ENCODE assay signal across 15 cellular contexts in genomic region chr19:768424-768823, GRCh38. TPM values are rescaled to one million over a fixed set of nuclear protein-coding genes. Genes with fewer than 3 reads are reported as not detected.
DNase-seq lines count a peak whose midpoint lies in the region; ATAC-seq and TF ChIP-seq lines count a peak whose summit lies in the region.
"Had no signal": no experiment of that assay in that cellular context is flagged by ENCODE, and none has a peak within 500 bp of the region (broad histone marks: within the 10 kb centered on the region; RNA-seq: fewer than 3 reads in every experiment).

No MANE protein-coding gene starts in this region.

- H3K27me3 ChIP-seq in CD4-positive, alpha-beta memory T cell (ENCODE audit: insufficient read depth, low read length), result no peaks in the 10 kb centered on the region
- H3K27me3 ChIP-seq in dorsolateral prefrontal cortex, result no peaks in the 10 kb centered on the region

- peak overlapping the region; percentile 22 for H3K4me3 Mint-ChIP-seq in mesothelial cell of epicardium
- no peak overlapping the region for H3K4me3 Mint-ChIP-seq in CD4-positive, alpha-beta memory T cell
- H3K4me3 Mint-ChIP-seq in stimulated activated naive B cell treated with anti-CD40 and anti-IgM and Interleukin-4, amounts not matched to agents 10 μg/mL and 1 μg/mL and 100 μg/mL, for 72 hours, result no peak overlapping the region
- H3K4me3 Mint-ChIP-seq: activated CD8-positive, alpha-beta memory T cell treated with anti-CD3 and anti-CD28 coated beads, Interleukin-2, amount 10 ng/mL, durations not matched to agents 7 days and 5 days had no signal

- no peak overlapping the region for H3K4me3 ChIP-seq in AG04449 (ENCODE audit: low read depth, low read length)
- H3K4me3 ChIP-seq in CD4-positive, alpha-beta memory T cell (ENCODE audit: low read length in 2 of 2), result no peak overlapping the region
- no peak overlapping the region for H3K4me3 ChIP-seq in dorsolateral prefrontal cortex
- H3K4me3 ChIP-seq: BLaER1, HAP-1 had no signal

- POLR2A ChIA-PET in AG04449 (lab: Yijun Ruan, JAX), result no interaction called here
- POLR2A ChIA-PET in CD4-positive, alpha-beta memory T cell (lab: Charles Lee; ENCODE audit: partially characterized antibody), result no interaction called here

- H3K27me3 Mint-ChIP-seq in mesothelial cell of epicardium (ENCODE audit: low read depth), result no peaks in the 10 kb centered on the region
- H3K27me3 Mint-ChIP-seq in CD4-positive, alpha-beta memory T cell, result peaks cover 4% of the 10 kb centered on the region in 2 donors
- H3K27me3 Mint-ChIP-seq in stimulated activated naive B cell treated with anti-CD40 and anti-IgM and Interleukin-4, amounts not matched to agents 10 μg/mL and 1 μg/mL and 100 μg/mL, for 72 hours, result peaks cover 15 to 25% of the 10 kb centered on the region in 2 donors

- H3K9me3 ChIP-seq in CD4-positive, alpha-beta memory T cell (ENCODE audit: control insufficient read depth in 1 of 2, low read length in 2 of 2), result no peaks in the 10 kb centered on the region
- H3K9me3 ChIP-seq: BLaER1, HAP-1 had no signal

- H3K36me3 Mint-ChIP-seq in mesothelial cell of epicardium, result no peaks in the 10 kb centered on the region
- no peaks in the 10 kb centered on the region for H3K36me3 Mint-ChIP-seq in CD4-positive, alpha-beta memory T cell
- H3K36me3 Mint-ChIP-seq in stimulated activated naive B cell treated with anti-CD40 and anti-IgM and Interleukin-4, amounts not matched to agents 10 μg/mL and 1 μg/mL and 100 μg/mL, for 72 hours, result no peaks in the 10 kb centered on the region
- H3K36me3 Mint-ChIP-seq: activated CD8-positive, alpha-beta memory T cell treated with anti-CD3 and anti-CD28 coated beads, Interleukin-2, amount 10 ng/mL, durations not matched to agents 7 days and 5 days had no signal

- peak; percentile 45 for DNase-seq in AG04449 (ENCODE audit: low read depth, low spot score)
- peak; percentile 29 for DNase-seq in HT1080 (ENCODE audit: low read depth)
- DNase-seq in dedifferentiated amniotic fluid mesenchymal stem cell (ENCODE audit: extremely low spot score), result peak; percentile 92
- DNase-seq in mesothelial cell of epicardium (ENCODE audit: low spot score in 2 of 2, unreplicated experiment in 2 of 2), result no peak
- no peak for DNase-seq in CD4-positive, alpha-beta memory T cell
- no peak for DNase-seq in stimulated activated naive B cell treated with anti-CD40 and anti-IgM and Interleukin-4, amounts not matched to agents 10 μg/mL and 1 μg/mL and 100 μg/mL, for 72 hours
- no peak for DNase-seq in NCI-H2081 (lab: John Stamatoyannopoulos, UW)
- DNase-seq in dorsolateral prefrontal cortex, result no peak
- DNase-seq: activated CD8-positive, alpha-beta memory T cell treated with anti-CD3 and anti-CD28 coated beads, Interleukin-2, amount 10 ng/mL, durations not matched to agents 7 days and 5 days; amygdala; PC-3 had no signal

- H3K4me1 ChIP-seq in CD4-positive, alpha-beta memory T cell (ENCODE audit: insufficient read depth, low read length), result no peaks in the 10 kb centered on the region

- CTCF ChIA-PET in AG04449 (lab: Yijun Ruan, JAX), result interaction anchor here (0.6 to 3.0 kb wide), 9 partner anchors 8 to 213 kb away, joined by 3 to 19 read pairs (median 17); no protein-coding TSS in a partner anchor
- CTCF ChIA-PET in CD4-positive, alpha-beta memory T cell (lab: Charles Lee; ENCODE audit: partially characterized antibody), result no interaction called here

- TF ChIP-seq CTCF in AG04449 (IDR thresholded peaks at IDR 0.05; ENCODE audit: insufficient read depth, low read length, missing control alignments), result no peak
- TF ChIP-seq CTCF in mesothelial cell of epicardium (IDR thresholded peaks at IDR 0.05; ENCODE audit: unreplicated experiment), result no peak
- no peak for TF ChIP-seq CTCF in dorsolateral prefrontal cortex (IDR thresholded peaks at IDR 0.05 in 54 of 56, conservative IDR thresholded peaks at IDR 0.05 in 2 of 56; ENCODE audit: low read depth in 1 of 56, partially characterized antibody in 56 of 56)

- H3K27ac ChIP-seq in CD4-positive, alpha-beta memory T cell (ENCODE audit: low read depth, low read length), result no peak overlapping the region
- H3K27ac ChIP-seq in dorsolateral prefrontal cortex, result peak overlapping the region in 1 of 59 donors; percentile 48
- H3K27ac ChIP-seq: BLaER1 had no signal

- intact Hi-C loops in CD4-positive, alpha-beta memory T cell (cut with micrococcal nuclease), result no loop called here
- intact Hi-C loops in dorsolateral prefrontal cortex (cut with DNase I), result loop anchor here in 1 of 2 donors (10.0 kb wide), 1 partner anchor 226 kb away; no protein-coding TSS in a partner anchor

- H3K27ac Mint-ChIP-seq in mesothelial cell of epicardium, result peak overlapping the region; percentile 96
- no peak overlapping the region for H3K27ac Mint-ChIP-seq in CD4-positive, alpha-beta memory T cell
- no peak overlapping the region for H3K27ac Mint-ChIP-seq in stimulated activated naive B cell treated with anti-CD40 and anti-IgM and Interleukin-4, amounts not matched to agents 10 μg/mL and 1 μg/mL and 100 μg/mL, for 72 hours
- H3K27ac Mint-ChIP-seq: activated CD8-positive, alpha-beta memory T cell treated with anti-CD3 and anti-CD28 coated beads, Interleukin-2, amount 10 ng/mL, durations not matched to agents 7 days and 5 days had no signal

- H3K36me3 ChIP-seq in CD4-positive, alpha-beta memory T cell (ENCODE audit: insufficient read depth, low read length), result no peaks in the 10 kb centered on the region
- H3K36me3 ChIP-seq: BLaER1, HAP-1 had no signal

- peaks cover 6% of the 10 kb centered on the region for H3K4me1 Mint-ChIP-seq in mesothelial cell of epicardium
- H3K4me1 Mint-ChIP-seq in CD4-positive, alpha-beta memory T cell, result peaks cover 0 to 4% (median 2%) of the 10 kb centered on the region in 4 donors
- H3K4me1 Mint-ChIP-seq in stimulated activated naive B cell treated with anti-CD40 and anti-IgM and Interleukin-4, amounts not matched to agents 10 μg/mL and 1 μg/mL and 100 μg/mL, for 72 hours, result peaks cover 0 to 3% of the 10 kb centered on the region in 2 donors

- ATAC-seq in stimulated activated naive B cell treated with anti-CD40 and anti-IgM and Interleukin-4, amounts not matched to agents 10 μg/mL and 1 μg/mL and 100 μg/mL, for 72 hours (replicated peaks), result no peak
- ATAC-seq: activated CD8-positive, alpha-beta memory T cell treated with anti-CD3 and anti-CD28 coated beads, Interleukin-2, amount 10 ng/mL, durations not matched to agents 7 days and 5 days; PC-3 had no signal

- no peaks in the 10 kb centered on the region for H3K9me3 Mint-ChIP-seq in mesothelial cell of epicardium
- no peaks in the 10 kb centered on the region for H3K9me3 Mint-ChIP-seq in CD4-positive, alpha-beta memory T cell
- no peaks in the 10 kb centered on the region for H3K9me3 Mint-ChIP-seq in stimulated activated naive B cell treated with anti-CD40 and anti-IgM and Interleukin-4, amounts not matched to agents 10 μg/mL and 1 μg/mL and 100 μg/mL, for 72 hours

RNA-seq across cellular contexts. Expression of gene MISP, which starts 17.5 kb away (rescaled TPM):
- 0.02 and 0.13 TPM in 2 replicates for total RNA-seq in HT1080 (2014; rRNA removed; shearing (Covaris generic))
- 0.16 TPM in 1 of 2 replicates, not detected in the other for polyA plus RNA-seq in HT1080 (2015; cell fraction: cytosol; rRNA removed)
- polyA plus RNA-seq in HT1080 (2015; cell fraction: nucleus; rRNA removed), result 0.07 TPM in 1 of 2 replicates, not detected in the other
- total RNA-seq in mesothelial cell of epicardium (1.4 to 2.2 TPM (median 1.5 TPM) in 3 replicates), dorsolateral prefrontal cortex (1 to 10 TPM in 3 of 120 experiments, under 1 TPM in 60, not detected in 57; 0.15 to 1.5 (median 0.35) TPM)
- total RNA-seq in CD4-positive, alpha-beta memory T cell, result not detected
- not detected for polyA plus RNA-seq in CD4-positive, alpha-beta memory T cell
- total RNA-seq: activated CD8-positive, alpha-beta memory T cell treated with anti-CD3 and anti-CD28 coated beads, Interleukin-2, amount 10 ng/mL, durations not matched to agents 7 days and 5 days; T-helper 2 cell treated with Interferon-gamma antibody and Interleukin-4, amounts not matched to agents 100 ng/mL and 5 ng/mL, for 36 hours had no signal

RNA-seq across cellular contexts. Expression of gene PTBP1, which starts 28.8 kb away (rescaled TPM):
- total RNA-seq in HT1080 (2014; rRNA removed; shearing (Covaris generic)), result 276 and 447 TPM in 2 replicates
- polyA plus RNA-seq in HT1080 (2015; cell fraction: cytosol; rRNA removed), result 297 and 325 TPM in 2 replicates
- polyA plus RNA-seq in HT1080 (2015; cell fraction: nucleus; rRNA removed), result 595 and 598 TPM in 2 replicates
- total RNA-seq in mesothelial cell of epicardium (447 to 482 TPM (median 459 TPM) in 3 replicates), dorsolateral prefrontal cortex (100 to 1,000 TPM in 11 of 120 experiments, 10 to 100 TPM in 109; 40.5 to 125 (median 72.0) TPM)
- 100 to 1,000 TPM; 315 TPM for total RNA-seq in CD4-positive, alpha-beta memory T cell
- polyA plus RNA-seq in CD4-positive, alpha-beta memory T cell, result 100 to 1,000 TPM in 1 of 2 donors, 10 to 100 TPM in 1; 67.7 to 177 TPM

RNA-seq across cellular contexts. Expression of gene PLPPR3, which starts 53.3 kb away (rescaled TPM):
- total RNA-seq in HT1080 (2014; rRNA removed; shearing (Covaris generic)), result 0.30 TPM in 1 of 2 replicates, not detected in the other
- polyA plus RNA-seq in HT1080 (2015; cell fraction: cytosol; rRNA removed), result 0.73 and 1.1 TPM in 2 replicates
- polyA plus RNA-seq in HT1080 (2015; cell fraction: nucleus; rRNA removed), result 0.72 and 0.83 TPM in 2 replicates
- total RNA-seq in mesothelial cell of epicardium, result 140 to 162 TPM (median 152 TPM) in 3 replicates
- not detected for total RNA-seq in CD4-positive, alpha-beta memory T cell
- not detected for polyA plus RNA-seq in CD4-positive, alpha-beta memory T cell
- total RNA-seq in dorsolateral prefrontal cortex, result 10 to 100 TPM in 118 of 120 experiments, 1 to 10 TPM in 2; 7.9 to 52.2 (median 26.6) TPM
- total RNA-seq: activated CD8-positive, alpha-beta memory T cell treated with anti-CD3 and anti-CD28 coated beads, Interleukin-2, amount 10 ng/mL, durations not matched to agents 7 days and 5 days; lower leg skin; PC-3; T-helper 2 cell treated with Interferon-gamma antibody and Interleukin-4, amounts not matched to agents 100 ng/mL and 5 ng/mL, for 36 hours had no signal

RNA-seq across cellular contexts. Expression of gene AZU1, which starts 59.2 kb away (rescaled TPM):
- total RNA-seq in HT1080 (2014; rRNA removed; shearing (Covaris generic)), result not detected in 2 replicates
- polyA plus RNA-seq in HT1080 (2015; cell fraction: cytosol; rRNA removed), result not detected in 2 replicates
- 0.07 TPM in 1 of 2 replicates, not detected in the other for polyA plus RNA-seq in HT1080 (2015; cell fraction: nucleus; rRNA removed)
- total RNA-seq in mesothelial cell of epicardium (6.4 to 7.1 TPM (median 6.7 TPM) in 3 replicates), dorsolateral prefrontal cortex (1 to 10 TPM in 59 of 120 experiments, under 1 TPM in 48, not detected in 13; 0.28 to 6.9 (median 1.1) TPM)
- not detected for total RNA-seq in CD4-positive, alpha-beta memory T cell
- polyA plus RNA-seq in CD4-positive, alpha-beta memory T cell, result not detected
- total RNA-seq: activated CD8-positive, alpha-beta memory T cell treated with anti-CD3 and anti-CD28 coated beads, Interleukin-2, amount 10 ng/mL, durations not matched to agents 7 days and 5 days; PC-3; T-helper 2 cell treated with Interferon-gamma antibody and Interleukin-4, amounts not matched to agents 100 ng/mL and 5 ng/mL, for 36 hours had no signal

RNA-seq across cellular contexts. Expression of gene PALM, which starts 59.7 kb away (rescaled TPM):
- total RNA-seq in HT1080 (2014; rRNA removed; shearing (Covaris generic)), result not detected in 2 replicates
- not detected in 2 replicates for polyA plus RNA-seq in HT1080 (2015; cell fraction: cytosol; rRNA removed)
- polyA plus RNA-seq in HT1080 (2015; cell fraction: nucleus; rRNA removed), result not detected in 2 replicates
- total RNA-seq in mesothelial cell of epicardium, result 80.5 to 87.1 TPM (median 86.9 TPM) in 3 replicates
- total RNA-seq in CD4-positive, alpha-beta memory T cell, result not detected
- not detected for polyA plus RNA-seq in CD4-positive, alpha-beta memory T cell
- total RNA-seq in dorsolateral prefrontal cortex, result 100 to 1,000 TPM; 133 to 479 (median 272) TPM
- total RNA-seq: activated CD8-positive, alpha-beta memory T cell treated with anti-CD3 and anti-CD28 coated beads, Interleukin-2, amount 10 ng/mL, durations not matched to agents 7 days and 5 days; T-helper 2 cell treated with Interferon-gamma antibody and Interleukin-4, amounts not matched to agents 100 ng/mL and 5 ng/mL, for 36 hours had no signal

Comparison
In these comparisons a context has a peak if more than half of its experiments do, and no peak if none do; other contexts are left out.
1. DNase-seq: peak in AG04449 (single experiment), HT1080 (single experiment) and dedifferentiated amniotic fluid mesenchymal stem cell (single experiment); none in mesothelial cell of epicardium (0 of 2), CD4-positive, alpha-beta memory T cell (0 of 5), stimulated activated naive B cell treated with anti-CD40 and anti-IgM and Interleukin-4, amounts not matched to agents 10 μg/mL and 1 μg/mL and 100 μg/mL, for 72 hours (single experiment), NCI-H2081 (0 of 2) and dorsolateral prefrontal cortex (0 of 10).